ENCODE assay signal across 10 cellular contexts in the genomic region with DNA sequence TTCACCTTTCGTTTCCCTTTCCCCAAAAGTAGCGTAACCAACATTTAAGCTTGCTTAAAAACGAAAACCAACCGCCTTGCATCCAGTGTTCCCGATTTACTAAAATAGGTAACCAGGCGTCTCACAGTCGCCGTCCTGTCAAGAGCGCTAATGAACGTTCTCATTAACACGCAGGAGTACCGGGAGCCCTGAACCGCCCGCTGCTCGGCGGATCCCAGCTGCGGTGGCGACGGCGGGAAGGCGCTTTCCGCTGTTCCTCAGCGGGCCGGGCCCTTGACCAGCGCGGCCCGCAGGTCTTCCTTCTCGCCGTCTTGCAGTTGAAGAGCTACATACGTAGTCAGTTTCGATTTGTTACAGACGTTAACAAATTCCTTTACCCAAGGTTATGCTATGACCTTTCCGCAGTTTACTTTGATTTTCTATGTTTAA. TPM values are rescaled to one million over a fixed set of nuclear protein-coding genes. Genes with fewer than 3 reads are reported as not detected.
DNase-seq lines count a peak whose midpoint lies in the region; ATAC-seq and TF ChIP-seq lines count a peak whose summit lies in the region.
"Had no signal": no experiment of that assay in that cellular context is flagged by ENCODE, and none has a peak within 500 bp of the region (broad histone marks: within the 10 kb centered on the region; RNA-seq: fewer than 3 reads in every experiment).

No MANE protein-coding gene starts in this region.

- H3K27ac Mint-ChIP-seq in activated CD4-positive, alpha-beta memory T cell treated with anti-CD3 and anti-CD28 coated beads for 36 hours, result no peak overlapping the region
- H3K27ac Mint-ChIP-seq in stimulated activated memory B cell treated with anti-CD40 and anti-IgM and Interleukin-4, amounts not matched to agents 10 μg/mL and 1 μg/mL and 100 μg/mL, for 72 hours, result no peak overlapping the region

- intact Hi-C loops in activated CD4-positive, alpha-beta memory T cell treated with anti-CD3 and anti-CD28 coated beads for 36 hours (cut with micrococcal nuclease), result loop anchor here (2.0 kb wide), 1 partner anchor 45 kb away; no protein-coding TSS in a partner anchor

- peaks cover 24% of the 10 kb centered on the region for H3K4me1 ChIP-seq in hepatocyte (ENCODE audit: insufficient read depth)

- ATAC-seq in stimulated activated memory B cell treated with anti-CD40 and anti-IgM and Interleukin-4, amounts not matched to agents 10 μg/mL and 1 μg/mL and 100 μg/mL, for 72 hours, result no peak
- ATAC-seq in HG03139 (IDR thresholded peaks at IDR 0.05; ENCODE audit: unreplicated experiment), result no peak

- H3K9me3 Mint-ChIP-seq in activated CD4-positive, alpha-beta memory T cell treated with anti-CD3 and anti-CD28 coated beads for 36 hours, result no peaks in the 10 kb centered on the region
- H3K9me3 Mint-ChIP-seq in stimulated activated memory B cell treated with anti-CD40 and anti-IgM and Interleukin-4, amounts not matched to agents 10 μg/mL and 1 μg/mL and 100 μg/mL, for 72 hours, result no peaks in the 10 kb centered on the region

- peak overlapping the region; percentile 91 for H3K4me2 ChIP-seq in hepatocyte

- H4K20me1 ChIP-seq in hepatocyte (ENCODE audit: insufficient read depth, poor library complexity, severe bottlenecking), result no peaks in the 10 kb centered on the region

- no peak for TF ChIP-seq CTCF in hepatocyte (IDR thresholded peaks at IDR 0.05; ENCODE audit: poor library complexity)
- no peak for TF ChIP-seq CTCF in GM13976 (IDR thresholded peaks at IDR 0.05; ENCODE audit: borderline replicate concordance, control extremely low read depth, extremely low read depth, insufficient read depth, missing control alignments)

- in situ Hi-C loops in GM13976 (cut with MboI; ENCODE audit: low sequenced_read_pairs, unreplicated experiment), result no loop called here

- WGBS in hepatocyte (ENCODE audit: low lambda C conversion rate, missing lambda C conversion rate), result 2% methylated on average over 33 of the region's 33 CpGs

- POLR2A ChIA-PET in activated CD4-positive, alpha-beta memory T cell treated with anti-CD3 and anti-CD28 coated beads for 36 hours (lab: Charles Lee), result no interaction called here

- H3K27me3 Mint-ChIP-seq in activated CD4-positive, alpha-beta memory T cell treated with anti-CD3 and anti-CD28 coated beads for 36 hours, result peaks cover 52% of the 10 kb centered on the region
- H3K27me3 Mint-ChIP-seq in stimulated activated memory B cell treated with anti-CD40 and anti-IgM and Interleukin-4, amounts not matched to agents 10 μg/mL and 1 μg/mL and 100 μg/mL, for 72 hours, result peaks cover 69% of the 10 kb centered on the region

- H3K36me3 ChIP-seq in hepatocyte (replicated peaks; ENCODE audit: insufficient read depth, low read depth), result no peaks in the 10 kb centered on the region

- H3K9me3 ChIP-seq in hepatocyte (ENCODE audit: low read depth), result peaks cover 7% of the 10 kb centered on the region

- peak; percentile 19 for DNase-seq in NCI-H510A treated with DMSO at 0.1 percent for 48 hours (lab: John Stamatoyannopoulos, UW)
- no peak for DNase-seq in NCI-H510A (lab: John Stamatoyannopoulos, UW)
- peak; percentile 10 for DNase-seq in activated CD4-positive, alpha-beta memory T cell treated with anti-CD3 and anti-CD28 coated beads for 36 hours
- no peak for DNase-seq in hepatocyte (ENCODE audit: low spot score)
- no peak for DNase-seq in OCI-M1 (lab: John Stamatoyannopoulos, UW)
- DNase-seq in GM13976 (ENCODE audit: low spot score), result no peak

- H3K4me3 ChIP-seq in hepatocyte, result no peak overlapping the region

- no peak overlapping the region for H3K27ac ChIP-seq in hepatocyte

- peaks cover 12% of the 10 kb centered on the region for H3K4me1 Mint-ChIP-seq in activated CD4-positive, alpha-beta memory T cell treated with anti-CD3 and anti-CD28 coated beads for 36 hours (ENCODE audit: low read depth)
- H3K4me1 Mint-ChIP-seq in stimulated activated memory B cell treated with anti-CD40 and anti-IgM and Interleukin-4, amounts not matched to agents 10 μg/mL and 1 μg/mL and 100 μg/mL, for 72 hours, result peaks cover 13% of the 10 kb centered on the region

- CTCF ChIA-PET in activated CD4-positive, alpha-beta memory T cell treated with anti-CD3 and anti-CD28 coated beads for 36 hours (lab: Charles Lee), result interaction anchor here (1.5 kb wide), 1 partner anchor 56 kb away, joined by 7 read pairs; no protein-coding TSS in a partner anchor

- H3K9me2 ChIP-seq in hepatocyte (replicated peaks; ENCODE audit: insufficient read depth), result no peaks in the 10 kb centered on the region

- H3K4me3 Mint-ChIP-seq in activated CD4-positive, alpha-beta memory T cell treated with anti-CD3 and anti-CD28 coated beads for 36 hours, result peak overlapping the region; percentile 64
- peak overlapping the region; percentile 42 for H3K4me3 Mint-ChIP-seq in stimulated activated memory B cell treated with anti-CD40 and anti-IgM and Interleukin-4, amounts not matched to agents 10 μg/mL and 1 μg/mL and 100 μg/mL, for 72 hours

- peak overlapping the region; percentile 24 for H2AFZ ChIP-seq in hepatocyte

- no peaks in the 10 kb centered on the region for H3K79me2 ChIP-seq in hepatocyte

- H3K27me3 ChIP-seq in hepatocyte, result peaks cover 92% of the 10 kb centered on the region

- no peaks in the 10 kb centered on the region for H3K36me3 Mint-ChIP-seq in activated CD4-positive, alpha-beta memory T cell treated with anti-CD3 and anti-CD28 coated beads for 36 hours
- no peaks in the 10 kb centered on the region for H3K36me3 Mint-ChIP-seq in stimulated activated memory B cell treated with anti-CD40 and anti-IgM and Interleukin-4, amounts not matched to agents 10 μg/mL and 1 μg/mL and 100 μg/mL, for 72 hours

RNA-seq across cellular contexts. Expression of a gene that starts 2.0 kb away (rescaled TPM):
- not detected for total RNA-seq in activated CD4-positive, alpha-beta memory T cell treated with anti-CD3 and anti-CD28 coated beads for 36 hours
- not detected in 2 replicates for total RNA-seq in hepatocyte
- polyA plus RNA-seq in hepatocyte, result not detected in 2 replicates
- total RNA-seq: kidney epithelial cell had no signal
- polyA plus RNA-seq: BJ had no signal

RNA-seq across cellular contexts. Expression of a gene that starts 46.2 kb away (rescaled TPM):
- not detected for total RNA-seq in activated CD4-positive, alpha-beta memory T cell treated with anti-CD3 and anti-CD28 coated beads for 36 hours
- not detected in 2 replicates for total RNA-seq in hepatocyte
- polyA plus RNA-seq in hepatocyte, result not detected in 2 replicates
- total RNA-seq: kidney epithelial cell had no signal
- polyA plus RNA-seq: BJ had no signal

Comparison
In these comparisons a context has a peak if more than half of its experiments do, and no peak if none do; other contexts are left out.
1. DNase-seq: peak in NCI-H510A treated with DMSO at 0.1 percent for 48 hours (single experiment) and activated CD4-positive, alpha-beta memory T cell treated with anti-CD3 and anti-CD28 coated beads for 36 hours (single experiment); none in NCI-H510A (single experiment), hepatocyte (single experiment), OCI-M1 (single experiment) and GM13976 (single experiment).